1 cellular context compared by ENCODE assay signal in genomic region chr13:45950343-45950995, GRCh38.
TF ChIP-seq lines count a peak whose summit lies in the region.

No MANE protein-coding gene starts in this region.

TF ChIP-seq in K562, 482 proteins besides CTCF, POLR2A, EP300 and RAD21 (continued from another document):
- TF ChIP-seq IRF1 (CRISPR knock-in tag; IDR thresholded peaks at IDR 0.05; ENCODE audit: borderline replicate concordance) (no peak), RBM17 (IDR thresholded peaks at IDR 0.05; ENCODE audit: borderline replicate concordance, low read depth, low read length) (no peak), ZNF830 (CRISPR knock-in tag; IDR thresholded peaks at IDR 0.05) (no peak)
